ENCODE assay signal across 24 cellular contexts in genomic region chr11:68488623-68489022, GRCh38.
"Had no signal": no experiment of that assay in that cellular context is flagged by ENCODE, and none has a peak within 500 bp of the region (broad histone marks: within the 10 kb centered on the region; RNA-seq: fewer than 3 reads in every experiment).

No MANE protein-coding gene starts in this region.

- DNase-seq: activated CD4-positive, alpha-beta T cell treated with anti-CD3 and anti-CD28 coated beads for 1 hour; activated CD4-positive, alpha-beta T cell treated with anti-CD3 and anti-CD28 coated beads, Interleukin-2, amount 50 U/mL, for 1 hour; activated CD8-positive, alpha-beta T cell treated with anti-CD3 and anti-CD28 coated beads, Interleukin-2, amount 10 ng/mL, durations not matched to agents 7 days and 5 days; activated naive CD4-positive, alpha-beta T cell treated with Interleukin-2 at 50 U/mL for 16 hours; activated T-cell treated with anti-CD3 and anti-CD28 coated beads, Interleukin-2, amount 50 U/mL, for 1 hour; amygdala; body of pancreas; foreskin melanocyte; hypothalamus; ovary; psoas muscle; stimulated activated CD4-positive, alpha-beta T cell treated with anti-CD3 and anti-CD28 coated beads, Interleukin-4, amount 100 ng/mL, for 4 hours; substantia nigra; T-helper 1 cell; tibial artery; uterus; WERI-Rb-1 had no signal

- H3K4me1 ChIP-seq: uterus had no signal

- ATAC-seq: activated CD8-positive, alpha-beta T cell treated with anti-CD3 and anti-CD28 coated beads, Interleukin-2, amount 10 ng/mL, durations not matched to agents 7 days and 5 days; body of pancreas had no signal

- H3K9me3 ChIP-seq: body of pancreas, neutrophil, ovary, psoas muscle, right atrium auricular region, uterus had no signal

- H3K9me3 Mint-ChIP-seq: natural killer cell treated with Interleukin-12 subunit alpha and Interleukin-12 subunit beta and Interleukin-15 and Interleukin-18, amount 100 ng/mL, for 72 hours; stimulated activated naive CD8-positive, alpha-beta T cell treated with anti-CD3 and anti-CD28 coated beads, Interleukin-15, Interleukin-2, amounts not matched to agents 100 ng/mL and 50 ng/mL, for 24 hours had no signal

- H3K27ac ChIP-seq: body of pancreas, cardiac muscle cell, neutrophil, ovary, right atrium auricular region, tibial artery, uterus, WERI-Rb-1 had no signal

- H3K4me3 Mint-ChIP-seq: activated CD8-positive, alpha-beta T cell treated with anti-CD3 and anti-CD28 coated beads, Interleukin-2, amount 10 ng/mL, durations not matched to agents 7 days and 5 days; natural killer cell treated with Interleukin-12 subunit alpha and Interleukin-12 subunit beta and Interleukin-15 and Interleukin-18, amount 100 ng/mL, for 72 hours; stimulated activated naive CD8-positive, alpha-beta T cell treated with anti-CD3 and anti-CD28 coated beads, Interleukin-15, Interleukin-2, amounts not matched to agents 100 ng/mL and 50 ng/mL, for 24 hours had no signal

- H3K27ac Mint-ChIP-seq: activated CD8-positive, alpha-beta T cell treated with anti-CD3 and anti-CD28 coated beads, Interleukin-2, amount 10 ng/mL, durations not matched to agents 7 days and 5 days; activated T-helper 2 cell treated with anti-CD3 and anti-CD28 coated beads, Interferon-gamma antibody, Interleukin-2, Interleukin-4, amounts not matched to agents 10 μg/mL and 5 μg/mL and 100 μg/mL, durations not matched to agents 14 hours and 24 hours and 36 hours; stimulated activated naive CD8-positive, alpha-beta T cell treated with anti-CD3 and anti-CD28 coated beads, Interleukin-15, Interleukin-2, amounts not matched to agents 100 ng/mL and 50 ng/mL, for 24 hours had no signal

- H3K27me3 Mint-ChIP-seq: natural killer cell treated with Interleukin-12 subunit alpha and Interleukin-12 subunit beta and Interleukin-15 and Interleukin-18, amount 100 ng/mL, for 72 hours; stimulated activated naive CD8-positive, alpha-beta T cell treated with anti-CD3 and anti-CD28 coated beads, Interleukin-15, Interleukin-2, amounts not matched to agents 100 ng/mL and 50 ng/mL, for 24 hours had no signal

- H3K27me3 ChIP-seq: body of pancreas, cardiac muscle cell, neutrophil, ovary, right atrium auricular region, tibial artery, uterus had no signal

- H3K4me3 ChIP-seq: body of pancreas, cardiac muscle cell, lung, ovary, psoas muscle, right atrium auricular region, tibial artery, uterus had no signal

- H3K36me3 ChIP-seq: cardiac muscle cell, neutrophil, ovary, right atrium auricular region, tibial artery, uterus had no signal
